ENCODE assay signal across 13 cellular contexts in genomic region chr5:33488558-33489355, GRCh38. TPM values are rescaled to one million over a fixed set of nuclear protein-coding genes. Genes with fewer than 3 reads are reported as not detected.
DNase-seq lines count a peak whose midpoint lies in the region; ATAC-seq and TF ChIP-seq lines count a peak whose summit lies in the region.
"Had no signal": no experiment of that assay in that cellular context is flagged by ENCODE, and none has a peak within 500 bp of the region (broad histone marks: within the 10 kb centered on the region; RNA-seq: fewer than 3 reads in every experiment).

No MANE protein-coding gene starts in this region.

- TF ChIP-seq POLR2A in esophagus muscularis mucosa (IDR thresholded peaks at IDR 0.05; ENCODE audit: low read depth) = no peak

- intact Hi-C loops in esophagus muscularis mucosa (cut with DNase I) = no loop called here

- no peaks in the 10 kb centered on the region for H3K9me3 Mint-ChIP-seq in stimulated activated naive CD8-positive, alpha-beta T cell treated with anti-CD3 and anti-CD28 coated beads, Interleukin-15, amount 100 ng/mL, for 72 hours
- H3K9me3 Mint-ChIP-seq in neural progenitor cell = peaks cover 1% of the 10 kb centered on the region
- no peaks in the 10 kb centered on the region for H3K9me3 Mint-ChIP-seq in mesothelial cell of epicardium
- H3K9me3 Mint-ChIP-seq: CD4-positive, CD25-positive, alpha-beta regulatory T cell had no signal

- no peaks in the 10 kb centered on the region for H3K4me1 Mint-ChIP-seq in stimulated activated naive CD8-positive, alpha-beta T cell treated with anti-CD3 and anti-CD28 coated beads, Interleukin-15, amount 100 ng/mL, for 72 hours
- H3K4me1 Mint-ChIP-seq in neural progenitor cell (peaks cover 8% of the 10 kb centered on the region), mesothelial cell of epicardium (no peaks in the 10 kb centered on the region)
- H3K4me1 Mint-ChIP-seq: CD4-positive, CD25-positive, alpha-beta regulatory T cell had no signal

- no peaks in the 10 kb centered on the region for H3K27me3 Mint-ChIP-seq in stimulated activated naive CD8-positive, alpha-beta T cell treated with anti-CD3 and anti-CD28 coated beads, Interleukin-15, amount 100 ng/mL, for 72 hours
- H3K27me3 Mint-ChIP-seq in neural progenitor cell (ENCODE audit: insufficient read depth, low read depth) = peaks cover 2% of the 10 kb centered on the region
- H3K27me3 Mint-ChIP-seq in mesothelial cell of epicardium (ENCODE audit: low read depth) = no peaks in the 10 kb centered on the region

- no peak overlapping the region for H3K4me3 Mint-ChIP-seq in stimulated activated naive CD8-positive, alpha-beta T cell treated with anti-CD3 and anti-CD28 coated beads, Interleukin-15, amount 100 ng/mL, for 72 hours
- H3K4me3 Mint-ChIP-seq in neural progenitor cell = no peak overlapping the region
- no peak overlapping the region for H3K4me3 Mint-ChIP-seq in mesothelial cell of epicardium
- H3K4me3 Mint-ChIP-seq: CD4-positive, CD25-positive, alpha-beta regulatory T cell had no signal

- H3K36me3 Mint-ChIP-seq in neural progenitor cell (peaks cover 2% of the 10 kb centered on the region), mesothelial cell of epicardium (no peaks in the 10 kb centered on the region)
- H3K36me3 Mint-ChIP-seq: CD4-positive, CD25-positive, alpha-beta regulatory T cell had no signal

- no peaks in the 10 kb centered on the region for H4K20me1 ChIP-seq in neural progenitor cell (ENCODE audit: low read depth)
- H4K20me1 ChIP-seq: BLaER1 treated with 17β-estradiol and CSF1 and Interleukin-3, amounts not matched to agents 10 nM and 100 nM had no signal

- H3K4me3 ChIP-seq in esophagus muscularis mucosa (no peak overlapping the region), neural progenitor cell (no peak overlapping the region)
- H3K4me3 ChIP-seq: BLaER1 treated with 17β-estradiol and CSF1 and Interleukin-3, amounts not matched to agents 10 nM and 100 nM had no signal

- DNase-seq in stimulated activated naive CD8-positive, alpha-beta T cell treated with anti-CD3 and anti-CD28 coated beads, Interleukin-15, amount 100 ng/mL, for 72 hours = no peak
- DNase-seq in stimulated activated naive CD8-positive, alpha-beta T cell treated with anti-CD3 and anti-CD28 coated beads, Interleukin-15, Interleukin-2, amounts not matched to agents 100 U/mL and 50 U/mL, for 24 hours = no peak
- DNase-seq in esophagus muscularis mucosa (ENCODE audit: extremely low spot score) (peak; percentile 84), neural progenitor cell (ENCODE audit: low spot score) (peak; percentile 33), mesothelial cell of epicardium (ENCODE audit: low spot score in 2 of 2, unreplicated experiment in 2 of 2) (no peak), 8988T (no peak)
- DNase-seq in activated CD4-positive, CD25-positive, alpha-beta regulatory T cell (lab: John Stamatoyannopoulos, UW) = no peak
- DNase-seq in effector CD4-positive, alpha-beta T cell = no peak
- DNase-seq: Calu3; CD4-positive, CD25-positive, alpha-beta regulatory T cell; DMS 273 treated with DMSO at 0.1 percent for 48 hours had no signal

- peaks cover 47% of the 10 kb centered on the region for H3F3A ChIP-seq in neural progenitor cell (ENCODE audit: low read depth)

- peak overlapping the region; percentile 36 for H3K4me2 ChIP-seq in neural progenitor cell
- H3K4me2 ChIP-seq: BLaER1 treated with 17β-estradiol and CSF1 and Interleukin-3, amounts not matched to agents 10 nM and 100 nM had no signal

- peaks cover 0 to 10% (median 7%) of the 10 kb centered on the region in 4 donors for H3K4me1 ChIP-seq in esophagus muscularis mucosa
- peaks cover 48% of the 10 kb centered on the region for H3K4me1 ChIP-seq in neural progenitor cell

- WGBS in esophagus muscularis mucosa = 92% methylated on average over 18 of the region's 19 CpGs

- ATAC-seq in stimulated activated naive CD8-positive, alpha-beta T cell treated with anti-CD3 and anti-CD28 coated beads, Interleukin-15, amount 100 ng/mL, for 72 hours = peak; percentile 28
- no peak for ATAC-seq in stimulated activated naive CD8-positive, alpha-beta T cell treated with anti-CD3 and anti-CD28 coated beads, Interleukin-15, Interleukin-2, amounts not matched to agents 100 U/mL and 50 U/mL, for 24 hours

- TF ChIP-seq CTCF in esophagus muscularis mucosa (IDR thresholded peaks at IDR 0.05) = no peak
- TF ChIP-seq CTCF in neural progenitor cell (IDR thresholded peaks at IDR 0.05) = no peak
- no peak for TF ChIP-seq CTCF in mesothelial cell of epicardium (IDR thresholded peaks at IDR 0.05; ENCODE audit: unreplicated experiment)

- H2AFZ ChIP-seq in neural progenitor cell (replicated peaks) = peak overlapping the region; percentile 79

- peak overlapping the region in 1 of 2 donors; percentile 64 for H3K27ac Mint-ChIP-seq in stimulated activated naive CD8-positive, alpha-beta T cell treated with anti-CD3 and anti-CD28 coated beads, Interleukin-15, amount 100 ng/mL, for 72 hours
- H3K27ac Mint-ChIP-seq in neural progenitor cell (no peak overlapping the region), mesothelial cell of epicardium (no peak overlapping the region)
- H3K27ac Mint-ChIP-seq: CD4-positive, CD25-positive, alpha-beta regulatory T cell had no signal

- H3K36me3 ChIP-seq in esophagus muscularis mucosa = no peaks in the 10 kb centered on the region
- H3K36me3 ChIP-seq in neural progenitor cell = no peaks in the 10 kb centered on the region
- H3K36me3 ChIP-seq: BLaER1 treated with 17β-estradiol and CSF1 and Interleukin-3, amounts not matched to agents 10 nM and 100 nM had no signal

- H3K9ac ChIP-seq in neural progenitor cell = no peak overlapping the region
- H3K9ac ChIP-seq: BLaER1 treated with 17β-estradiol and CSF1 and Interleukin-3, amounts not matched to agents 10 nM and 100 nM had no signal

- H3K27me3 ChIP-seq in esophagus muscularis mucosa (no peaks in the 10 kb centered on the region), neural progenitor cell (no peaks in the 10 kb centered on the region)
- H3K27me3 ChIP-seq: BLaER1 treated with 17β-estradiol and CSF1 and Interleukin-3, amounts not matched to agents 10 nM and 100 nM had no signal

- no peak for TF ChIP-seq EP300 in esophagus muscularis mucosa (IDR thresholded peaks at IDR 0.05)

- no peak overlapping the region for H3K27ac ChIP-seq in esophagus muscularis mucosa (replicated peaks in 1 of 4)
- H3K27ac ChIP-seq in neural progenitor cell = no peak overlapping the region
- H3K27ac ChIP-seq: 22Rv1; BLaER1 treated with 17β-estradiol and CSF1 and Interleukin-3, amounts not matched to agents 10 nM and 100 nM had no signal

- no peaks in the 10 kb centered on the region for H3K9me3 ChIP-seq in esophagus muscularis mucosa
- H3K9me3 ChIP-seq in neural progenitor cell (ENCODE audit: low read depth) = no peaks in the 10 kb centered on the region

- no peaks in the 10 kb centered on the region for H3K79me2 ChIP-seq in neural progenitor cell (ENCODE audit: low read depth)

RNA-seq across cellular contexts. Expression of gene TARS1, which starts 48.0 kb away (rescaled TPM):
- total RNA-seq in esophagus muscularis mucosa (10 to 100 TPM; 76.7 to 98.4 (median 85.7) TPM), neural progenitor cell (ENCODE audit: low replicate concordance) (73.6 and 123 TPM in 2 replicates), mesothelial cell of epicardium (114 to 119 TPM (median 117 TPM) in 3 replicates)

Comparison
In these comparisons a context has a peak if more than half of its experiments do, and no peak if none do; other contexts are left out.
1. DNase-seq: peak in esophagus muscularis mucosa (single experiment) and neural progenitor cell (single experiment); none in stimulated activated naive CD8-positive, alpha-beta T cell treated with anti-CD3 and anti-CD28 coated beads, Interleukin-15, amount 100 ng/mL, for 72 hours (0 of 2), stimulated activated naive CD8-positive, alpha-beta T cell treated with anti-CD3 and anti-CD28 coated beads, Interleukin-15, Interleukin-2, amounts not matched to agents 100 U/mL and 50 U/mL, for 24 hours (single experiment), activated CD4-positive, CD25-positive, alpha-beta regulatory T cell (0 of 4), effector CD4-positive, alpha-beta T cell (single experiment), mesothelial cell of epicardium (0 of 2) and 8988T (single experiment).